Comparison of ENCODE assay signal across 8 cellular contexts in the genomic region with DNA sequence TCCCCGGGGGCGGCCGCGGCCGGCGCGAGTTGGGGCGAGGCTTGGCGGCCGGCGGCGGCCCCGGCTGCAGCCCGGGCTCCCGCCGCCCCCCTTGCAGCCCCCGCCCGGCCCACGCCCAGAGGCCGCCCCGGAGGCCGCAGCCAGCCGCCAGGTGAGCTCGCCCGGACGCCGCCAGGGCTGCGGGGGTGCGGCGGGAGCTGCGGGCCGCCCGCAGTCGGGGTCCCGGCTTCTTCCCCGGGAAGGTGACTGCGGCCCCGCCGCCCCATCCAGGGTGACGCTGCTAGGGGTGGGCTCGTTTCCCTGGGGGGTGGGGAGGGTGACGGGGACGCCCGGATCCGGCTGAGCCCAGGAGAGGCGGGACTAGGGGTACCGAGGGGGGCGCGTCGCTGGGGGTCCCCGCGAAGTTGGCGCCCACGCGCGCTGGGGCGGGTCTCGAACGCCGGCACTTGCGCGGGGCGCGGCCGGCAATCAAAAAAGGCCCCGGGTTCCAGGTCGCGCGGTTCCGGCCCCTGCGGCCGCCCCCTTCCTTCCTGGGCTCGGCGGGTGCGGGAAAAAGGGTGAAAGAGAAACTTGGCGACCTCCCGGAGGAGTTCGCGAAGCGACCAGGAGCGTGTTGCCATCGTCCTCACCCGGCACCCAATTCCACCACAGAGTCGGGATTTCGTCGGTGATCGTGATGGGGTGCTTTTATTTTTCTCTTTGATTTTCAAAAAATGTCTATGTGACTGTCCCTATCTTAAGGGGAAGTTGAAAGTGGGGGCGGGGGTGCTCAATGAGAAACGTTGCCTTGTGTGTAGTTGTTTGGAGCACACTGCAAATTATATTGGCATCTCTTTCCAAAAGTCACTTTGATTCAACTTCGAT. TPM values are rescaled to one million over a fixed set of nuclear protein-coding genes. Genes with fewer than 3 reads are reported as not detected.
DNase-seq lines count a peak whose midpoint lies in the region; ATAC-seq, FAIRE-seq and TF ChIP-seq lines count a peak whose summit lies in the region.

No MANE protein-coding gene starts in this region.

- H3K27ac ChIP-seq in Karpas-422 (ENCODE audit: low read length), result peak overlapping the region; percentile 71
- H3K27ac ChIP-seq in endothelial cell of umbilical vein (ENCODE audit: insufficient read depth, low read depth, low read length), result peak overlapping the region; percentile 27
- H3K27ac ChIP-seq in mucosa of rectum (ENCODE audit: low read depth in 2 of 2, low read length in 2 of 2), result peak overlapping the region; percentile 84

- TF ChIP-seq CTCF in endothelial cell of umbilical vein (IDR thresholded peaks at IDR 0.05; ENCODE audit: extremely low read depth in 1 of 2, insufficient read depth in 1 of 2, low read depth in 1 of 2, low read length in 2 of 2), result no peak

- CTCF ChIA-PET in endothelial cell of umbilical vein (lab: Charles Lee), result interaction anchor here (0.8 to 1.3 kb wide), 2 partner anchors 44 to 129 kb away, joined by 3 to 4 read pairs; no protein-coding TSS in a partner anchor

- peak overlapping the region; percentile 90 for H3K9ac ChIP-seq in Karpas-422 (ENCODE audit: low read length)
- peak overlapping the region; percentile 72 for H3K9ac ChIP-seq in endothelial cell of umbilical vein (replicated peaks; ENCODE audit: extremely low read depth, insufficient read depth, low read length)
- peak overlapping the region; percentile 66 to 82 for H3K9ac ChIP-seq in mucosa of rectum (ENCODE audit: low read depth in 1 of 2, low read length in 2 of 2)

- H2AFZ ChIP-seq in Karpas-422 (ENCODE audit: low read length), result peak overlapping the region; percentile 20; the same call in 1 of the 2 replicates
- H2AFZ ChIP-seq in endothelial cell of umbilical vein (ENCODE audit: low read depth, low read length), result peak overlapping the region; percentile 17

- H3K27me3 ChIP-seq in Karpas-422 (ENCODE audit: low read length), result no peaks in the 10 kb centered on the region
- no peaks in the 10 kb centered on the region for H3K27me3 ChIP-seq in endothelial cell of umbilical vein (ENCODE audit: control insufficient read depth in 2 of 2, insufficient read depth in 2 of 2, low read length in 2 of 2)
- no peaks in the 10 kb centered on the region for H3K27me3 ChIP-seq in mucosa of rectum (ENCODE audit: control insufficient read depth in 2 of 2, insufficient read depth in 2 of 2, low read length in 2 of 2)

- peak; percentile 21 for FAIRE-seq in endothelial cell of umbilical vein (lab: Jason Lieb, UNC)

- H3K9me3 ChIP-seq in Karpas-422 (ENCODE audit: low read length) (no peaks in the 10 kb centered on the region), endothelial cell of umbilical vein (replicated peaks; ENCODE audit: control insufficient read depth, insufficient read depth, low read length) (no peaks in the 10 kb centered on the region), mucosa of rectum (ENCODE audit: control insufficient read depth in 2 of 2, low read length in 2 of 2) (no peaks in the 10 kb centered on the region)

- dilution Hi-C loops in endothelial cell of umbilical vein (cut with MboI; ENCODE audit: extremely low pct_ligation_motif_present, low sequenced_read_pairs), result no loop called here

- ATAC-seq in GM21723 (IDR thresholded peaks at IDR 0.05; ENCODE audit: unreplicated experiment), result peak; percentile 47

- H4K20me1 ChIP-seq in Karpas-422 (ENCODE audit: insufficient read depth, low read depth, low read length) (no peaks in the 10 kb centered on the region), endothelial cell of umbilical vein (replicated peaks; ENCODE audit: control insufficient read depth, extremely low read depth, insufficient read depth, low read length) (no peaks in the 10 kb centered on the region)

- H3K79me2 ChIP-seq in Karpas-422 (ENCODE audit: low read length), result peaks cover 95% of the 10 kb centered on the region
- peaks cover 60% of the 10 kb centered on the region for H3K79me2 ChIP-seq in endothelial cell of umbilical vein (ENCODE audit: control insufficient read depth, insufficient read depth, low read length)

- H3K4me2 ChIP-seq in Karpas-422 (ENCODE audit: low read depth, low read length, poor library complexity, severe bottlenecking) (peak overlapping the region; percentile 75), endothelial cell of umbilical vein (ENCODE audit: insufficient read depth, low read length) (peak overlapping the region; percentile 70)

- H3K36me3 ChIP-seq in Karpas-422 (ENCODE audit: insufficient read depth, low read length) (peaks cover 16% of the 10 kb centered on the region; the same call in 1 of the 2 replicates), endothelial cell of umbilical vein (ENCODE audit: control insufficient read depth in 2 of 2, extremely low read depth in 1 of 2, insufficient read depth in 2 of 2, low read length in 2 of 2) (no peaks in the 10 kb centered on the region), mucosa of rectum (ENCODE audit: control insufficient read depth in 2 of 2, insufficient read depth in 2 of 2, low read length in 2 of 2) (no peaks in the 10 kb centered on the region)

- H3K4me1 ChIP-seq in Karpas-422 (ENCODE audit: low read length), result peaks cover 61% of the 10 kb centered on the region
- H3K4me1 ChIP-seq in endothelial cell of umbilical vein (ENCODE audit: control insufficient read depth, extremely low read depth, insufficient read depth, low read length), result peaks cover 12% of the 10 kb centered on the region
- peaks cover 7 to 11% of the 10 kb centered on the region in 2 donors for H3K4me1 ChIP-seq in mucosa of rectum (ENCODE audit: control insufficient read depth in 2 of 2, insufficient read depth in 2 of 2, low read length in 2 of 2)

- POLR2A ChIA-PET in endothelial cell of umbilical vein (lab: Charles Lee), result interaction anchor here (0.7 kb wide), 1 partner anchor 33 kb away, joined by 3 read pairs; no protein-coding TSS in a partner anchor

- intact Hi-C loops in endothelial cell of umbilical vein (cut with micrococcal nuclease), result loop anchor here (1.0 to 5.0 kb wide), 3 partner anchors 48 to 129 kb away; a partner anchor contains a TSS

- peak overlapping the region; percentile 92 for H3K4me3 ChIP-seq in Karpas-422 (ENCODE audit: low read length)
- H3K4me3 ChIP-seq in endothelial cell of umbilical vein (replicated peaks in 1 of 3; ENCODE audit: insufficient read depth in 1 of 3, low read depth in 1 of 3, low read length in 3 of 3), result peak overlapping the region; percentile 41 to 99 (median 68)
- H3K4me3 ChIP-seq in mucosa of rectum (ENCODE audit: low read length in 2 of 2), result peak overlapping the region; percentile 66 to 78

- no TSS peak for BruUV-seq in endothelial cell of umbilical vein (replicated peaks; lab: Mats Ljungman, UMichigan)

- H3K9me1 ChIP-seq in endothelial cell of umbilical vein (replicated peaks; ENCODE audit: control insufficient read depth, extremely low read depth, insufficient read depth, low read length), result no peaks in the 10 kb centered on the region

- DNase-seq in GF-D8 (lab: John Stamatoyannopoulos, UW), result peak; percentile 22
- peak; percentile 84 for DNase-seq in Karpas-422
- peak; percentile 13 to 23 for DNase-seq in activated CD8-positive, alpha-beta memory T cell treated with anti-CD3 and anti-CD28 coated beads for 4 hours (ENCODE audit: low read depth in 2 of 2)
- DNase-seq in endothelial cell of umbilical vein (ENCODE audit: low read depth, low spot score), result peak; percentile 44
- DNase-seq in stimulated activated CD8-positive, alpha-beta memory T cell treated with anti-CD3 and anti-CD28 coated beads, Interleukin-7, amount 100 ng/mL, for 48 hours (ENCODE audit: extremely low read depth in 1 of 2, low read depth in 1 of 2), result peak; percentile 32 to 39
- no peak for DNase-seq in NCI-H2171 (lab: John Stamatoyannopoulos, UW)

- H3K9me2 ChIP-seq in Karpas-422 (replicated peaks; ENCODE audit: insufficient read depth, low read length), result no peaks in the 10 kb centered on the region

- TF ChIP-seq POLR2A in endothelial cell of umbilical vein (IDR thresholded peaks at IDR 0.05; ENCODE audit: low read depth, low read length), result no peak

RNA-seq across cellular contexts. Expression of a gene that starts 0.6 kb away (rescaled TPM):
- 30.4 and 33.6 TPM in 2 replicates for total RNA-seq in Karpas-422 (2014; rRNA removed; shearing (Covaris generic); ENCODE audit: low replicate concordance)
- total RNA-seq in endothelial cell of umbilical vein, result 27.1 and 34.7 TPM in 2 replicates
- 21.2 and 28.6 TPM in 2 replicates for polyA plus RNA-seq in endothelial cell of umbilical vein
- 8.6 and 9.0 TPM in 2 replicates for polyA plus RNA-seq in endothelial cell of umbilical vein (2011; cell fraction: cytosol; rRNA removed)
- polyA plus RNA-seq in endothelial cell of umbilical vein (2011; cell fraction: nucleus; rRNA removed), result 77.3 and 82.2 TPM in 2 replicates
- polyA plus RNA-seq in endothelial cell of umbilical vein (2012), result 8.2 and 8.7 TPM in 2 replicates
- polyA minus RNA-seq in endothelial cell of umbilical vein, result 78.3 and 88.7 TPM in 2 replicates
- polyA minus RNA-seq in endothelial cell of umbilical vein (2011; cell fraction: cytosol; rRNA and poly(A)+ RNA removed), result 17.6 TPM
- 167 and 237 TPM in 2 replicates for polyA minus RNA-seq in endothelial cell of umbilical vein (2011; cell fraction: nucleus; rRNA and poly(A)+ RNA removed)

RNA-seq across cellular contexts. Expression of a gene that starts 0.6 kb away (rescaled TPM):
- total RNA-seq in Karpas-422 (2014; rRNA removed; shearing (Covaris generic); ENCODE audit: low replicate concordance), result 96.2 and 98.7 TPM in 2 replicates
- 68.7 and 69.4 TPM in 2 replicates for total RNA-seq in endothelial cell of umbilical vein
- 11.6 and 16.9 TPM in 2 replicates for polyA plus RNA-seq in endothelial cell of umbilical vein
- polyA plus RNA-seq in endothelial cell of umbilical vein (2011; cell fraction: cytosol; rRNA removed), result 51.3 and 58.8 TPM in 2 replicates
- polyA plus RNA-seq in endothelial cell of umbilical vein (2011; cell fraction: nucleus; rRNA removed), result 17.3 and 22.5 TPM in 2 replicates
- 54.0 and 88.4 TPM in 2 replicates for polyA plus RNA-seq in endothelial cell of umbilical vein (2012)
- 13.8 and 14.6 TPM in 2 replicates for polyA minus RNA-seq in endothelial cell of umbilical vein
- 13.0 TPM for polyA minus RNA-seq in endothelial cell of umbilical vein (2011; cell fraction: cytosol; rRNA and poly(A)+ RNA removed)
- 3.3 and 4.3 TPM in 2 replicates for polyA minus RNA-seq in endothelial cell of umbilical vein (2011; cell fraction: nucleus; rRNA and poly(A)+ RNA removed)

RNA-seq across cellular contexts. Expression of a gene that starts 45.1 kb away (rescaled TPM):
- not detected in 2 replicates for total RNA-seq in Karpas-422 (2014; rRNA removed; shearing (Covaris generic); ENCODE audit: low replicate concordance)
- not detected in 2 replicates for total RNA-seq in endothelial cell of umbilical vein
- polyA plus RNA-seq in endothelial cell of umbilical vein, result not detected in 2 replicates
- not detected in 2 replicates for polyA plus RNA-seq in endothelial cell of umbilical vein (2011; cell fraction: cytosol; rRNA removed)
- not detected in 2 replicates for polyA plus RNA-seq in endothelial cell of umbilical vein (2011; cell fraction: nucleus; rRNA removed)
- polyA plus RNA-seq in endothelial cell of umbilical vein (2012), result not detected in 2 replicates
- not detected in 2 replicates for polyA minus RNA-seq in endothelial cell of umbilical vein
- not detected for polyA minus RNA-seq in endothelial cell of umbilical vein (2011; cell fraction: cytosol; rRNA and poly(A)+ RNA removed)
- not detected in 2 replicates for polyA minus RNA-seq in endothelial cell of umbilical vein (2011; cell fraction: nucleus; rRNA and poly(A)+ RNA removed)

RNA-seq across cellular contexts. Expression of a gene that starts 47.9 kb away (rescaled TPM):
- total RNA-seq in Karpas-422 (2014; rRNA removed; shearing (Covaris generic); ENCODE audit: low replicate concordance), result not detected in 2 replicates
- total RNA-seq in endothelial cell of umbilical vein, result not detected in 2 replicates
- not detected in 2 replicates for polyA plus RNA-seq in endothelial cell of umbilical vein
- not detected in 2 replicates for polyA plus RNA-seq in endothelial cell of umbilical vein (2011; cell fraction: cytosol; rRNA removed)
- not detected in 2 replicates for polyA plus RNA-seq in endothelial cell of umbilical vein (2011; cell fraction: nucleus; rRNA removed)
- not detected in 2 replicates for polyA plus RNA-seq in endothelial cell of umbilical vein (2012)
- polyA minus RNA-seq in endothelial cell of umbilical vein, result not detected in 2 replicates
- polyA minus RNA-seq in endothelial cell of umbilical vein (2011; cell fraction: cytosol; rRNA and poly(A)+ RNA removed), result not detected
- polyA minus RNA-seq in endothelial cell of umbilical vein (2011; cell fraction: nucleus; rRNA and poly(A)+ RNA removed), result not detected in 2 replicates

Comparison
In these comparisons a context has a peak if more than half of its experiments do, and no peak if none do; other contexts are left out.
1. H3K27ac ChIP-seq: peak in every context shown above with its lines; median percentile 84 in mucosa of rectum; 71 in Karpas-422; 27 in endothelial cell of umbilical vein.